Comparison of ENCODE assay signal across 8 cellular contexts in the genomic region with DNA sequence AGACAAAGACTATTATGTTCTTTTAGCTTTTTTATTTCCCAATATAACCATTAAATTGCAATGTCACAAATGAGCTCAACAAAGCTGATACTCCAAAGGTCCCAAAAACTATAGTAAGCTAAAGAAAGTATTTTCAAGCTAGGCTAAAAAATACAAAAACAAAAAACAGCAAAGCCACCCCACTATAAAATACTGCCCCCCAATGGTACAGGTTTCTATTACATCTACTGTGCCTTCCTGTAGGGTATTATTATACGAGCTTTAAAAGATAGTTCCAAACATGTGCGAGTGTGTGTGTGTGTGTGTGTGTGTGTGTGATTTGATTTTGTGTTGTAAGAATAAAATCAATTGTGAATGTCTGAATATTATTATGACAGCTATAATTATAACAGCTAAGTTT.
A peak's percentile ranks its signal among the peaks of the same experiment; 100 is the strongest.
DNase-seq lines count a peak whose midpoint lies in the region; ATAC-seq and TF ChIP-seq lines count a peak whose summit lies in the region.

No MANE protein-coding gene starts in this region.

- H3K36me3 Mint-ChIP-seq in activated naive CD8-positive, alpha-beta T cell treated with anti-CD3 and anti-CD28 coated beads, Interleukin-2, amount 50 U/mL, for 24 hours (ENCODE audit: low read depth): peaks cover 30% of the 10 kb centered on the region
- H3K36me3 Mint-ChIP-seq in memory B cell: peaks cover 1% of the 10 kb centered on the region

- no peak for ATAC-seq in activated naive CD8-positive, alpha-beta T cell treated with anti-CD3 and anti-CD28 coated beads, Interleukin-2, amount 50 U/mL, for 24 hours
- ATAC-seq in memory B cell (ENCODE audit: low read depth): peak; percentile 43
- ATAC-seq in GM18858 (IDR thresholded peaks at IDR 0.05; ENCODE audit: unreplicated experiment): no peak
- no peak for ATAC-seq in HG03457 (IDR thresholded peaks at IDR 0.05; ENCODE audit: unreplicated experiment)
- ATAC-seq in GM19455 (IDR thresholded peaks at IDR 0.05; ENCODE audit: unreplicated experiment): no peak

- DNase-seq in DMS 273 (lab: John Stamatoyannopoulos, UW; ENCODE audit: unreplicated experiment): peak; percentile 32
- no peak for DNase-seq in DMS 273 treated with DMSO at 0.1 percent for 48 hours (lab: John Stamatoyannopoulos, UW)
- DNase-seq in activated naive CD8-positive, alpha-beta T cell treated with anti-CD3 and anti-CD28 coated beads, Interleukin-2, amount 50 U/mL, for 24 hours: no peak
- DNase-seq in memory B cell (ENCODE audit: low spot score in 2 of 2): no peak

- H3K9me3 Mint-ChIP-seq in activated naive CD8-positive, alpha-beta T cell treated with anti-CD3 and anti-CD28 coated beads, Interleukin-2, amount 50 U/mL, for 24 hours: no peaks in the 10 kb centered on the region
- no peaks in the 10 kb centered on the region for H3K9me3 Mint-ChIP-seq in memory B cell

- TF ChIP-seq RAD21 in Ishikawa (IDR thresholded peaks at IDR 0.05; ENCODE audit: low read depth): peak; percentile 46

- no peaks in the 10 kb centered on the region for H3K27me3 Mint-ChIP-seq in activated naive CD8-positive, alpha-beta T cell treated with anti-CD3 and anti-CD28 coated beads, Interleukin-2, amount 50 U/mL, for 24 hours
- no peaks in the 10 kb centered on the region for H3K27me3 Mint-ChIP-seq in memory B cell

- peak overlapping the region; percentile 84 for H3K4me3 Mint-ChIP-seq in activated naive CD8-positive, alpha-beta T cell treated with anti-CD3 and anti-CD28 coated beads, Interleukin-2, amount 50 U/mL, for 24 hours
- H3K4me3 Mint-ChIP-seq in memory B cell: no peak overlapping the region

- H3K27ac Mint-ChIP-seq in activated naive CD8-positive, alpha-beta T cell treated with anti-CD3 and anti-CD28 coated beads, Interleukin-2, amount 50 U/mL, for 24 hours: peak overlapping the region; percentile 91
- no peak overlapping the region for H3K27ac Mint-ChIP-seq in memory B cell

- H3K4me1 Mint-ChIP-seq in activated naive CD8-positive, alpha-beta T cell treated with anti-CD3 and anti-CD28 coated beads, Interleukin-2, amount 50 U/mL, for 24 hours: peaks cover 66% of the 10 kb centered on the region
- H3K4me1 Mint-ChIP-seq in memory B cell: peaks cover 5% of the 10 kb centered on the region

- TF ChIP-seq EP300 in Ishikawa (IDR thresholded peaks at IDR 0.05; ENCODE audit: borderline replicate concordance): no peak

TF ChIP-seq in Ishikawa, 13 proteins besides CTCF, POLR2A, EP300 and RAD21:
- no peak for TF ChIP-seq TAF1 (IDR thresholded peaks at IDR 0.05; ENCODE audit: low read depth)
- TF ChIP-seq, protein P1, sequence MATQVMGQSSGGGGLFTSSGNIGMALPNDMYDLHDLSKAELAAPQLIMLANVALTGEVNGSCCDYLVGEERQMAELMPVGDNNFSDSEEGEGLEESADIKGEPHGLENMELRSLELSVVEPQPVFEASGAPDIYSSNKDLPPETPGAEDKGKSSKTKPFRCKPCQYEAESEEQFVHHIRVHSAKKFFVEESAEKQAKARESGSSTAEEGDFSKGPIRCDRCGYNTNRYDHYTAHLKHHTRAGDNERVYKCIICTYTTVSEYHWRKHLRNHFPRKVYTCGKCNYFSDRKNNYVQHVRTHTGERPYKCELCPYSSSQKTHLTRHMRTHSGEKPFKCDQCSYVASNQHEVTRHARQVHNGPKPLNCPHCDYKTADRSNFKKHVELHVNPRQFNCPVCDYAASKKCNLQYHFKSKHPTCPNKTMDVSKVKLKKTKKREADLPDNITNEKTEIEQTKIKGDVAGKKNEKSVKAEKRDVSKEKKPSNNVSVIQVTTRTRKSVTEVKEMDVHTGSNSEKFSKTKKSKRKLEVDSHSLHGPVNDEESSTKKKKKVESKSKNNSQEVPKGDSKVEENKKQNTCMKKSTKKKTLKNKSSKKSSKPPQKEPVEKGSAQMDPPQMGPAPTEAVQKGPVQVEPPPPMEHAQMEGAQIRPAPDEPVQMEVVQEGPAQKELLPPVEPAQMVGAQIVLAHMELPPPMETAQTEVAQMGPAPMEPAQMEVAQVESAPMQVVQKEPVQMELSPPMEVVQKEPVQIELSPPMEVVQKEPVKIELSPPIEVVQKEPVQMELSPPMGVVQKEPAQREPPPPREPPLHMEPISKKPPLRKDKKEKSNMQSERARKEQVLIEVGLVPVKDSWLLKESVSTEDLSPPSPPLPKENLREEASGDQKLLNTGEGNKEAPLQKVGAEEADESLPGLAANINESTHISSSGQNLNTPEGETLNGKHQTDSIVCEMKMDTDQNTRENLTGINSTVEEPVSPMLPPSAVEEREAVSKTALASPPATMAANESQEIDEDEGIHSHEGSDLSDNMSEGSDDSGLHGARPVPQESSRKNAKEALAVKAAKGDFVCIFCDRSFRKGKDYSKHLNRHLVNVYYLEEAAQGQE (IDR thresholded peaks at IDR 0.05; ENCODE audit: low read depth): no peak
- TF ChIP-seq CREB1 (IDR thresholded peaks at IDR 0.05; ENCODE audit: low read depth): no peak
- no peak for TF ChIP-seq YY1 (IDR thresholded peaks at IDR 0.05; ENCODE audit: low read depth)
- TF ChIP-seq TCF12 (IDR thresholded peaks at IDR 0.05; ENCODE audit: low read depth): no peak
- TF ChIP-seq NFIC (IDR thresholded peaks at IDR 0.05): no peak
- TF ChIP-seq, protein P2, sequence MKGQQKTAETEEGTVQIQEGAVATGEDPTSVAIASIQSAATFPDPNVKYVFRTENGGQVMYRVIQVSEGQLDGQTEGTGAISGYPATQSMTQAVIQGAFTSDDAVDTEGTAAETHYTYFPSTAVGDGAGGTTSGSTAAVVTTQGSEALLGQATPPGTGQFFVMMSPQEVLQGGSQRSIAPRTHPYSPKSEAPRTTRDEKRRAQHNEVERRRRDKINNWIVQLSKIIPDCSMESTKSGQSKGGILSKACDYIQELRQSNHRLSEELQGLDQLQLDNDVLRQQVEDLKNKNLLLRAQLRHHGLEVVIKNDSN (IDR thresholded peaks at IDR 0.05): no peak
- TF ChIP-seq ZBTB7A (IDR thresholded peaks at IDR 0.05; ENCODE audit: low read depth): no peak
- TF ChIP-seq FOXM1 (IDR thresholded peaks at IDR 0.05; ENCODE audit: borderline replicate concordance, low read depth): no peak
- no peak for TF ChIP-seq CEBPB (IDR thresholded peaks at IDR 0.05)
- TF ChIP-seq, protein P3, sequence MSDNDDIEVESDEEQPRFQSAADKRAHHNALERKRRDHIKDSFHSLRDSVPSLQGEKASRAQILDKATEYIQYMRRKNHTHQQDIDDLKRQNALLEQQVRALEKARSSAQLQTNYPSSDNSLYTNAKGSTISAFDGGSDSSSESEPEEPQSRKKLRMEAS (IDR thresholded peaks at IDR 0.05): no peak
- TF ChIP-seq TEAD4 (IDR thresholded peaks at IDR 0.05): no peak
- TF ChIP-seq EGR1 (IDR thresholded peaks at IDR 0.05): no peak
